In genomic region chr7:17298102-17298839, GRCh38 we compare ENCODE assay signal across 8 cellular contexts. TPM values are rescaled to one million over a fixed set of nuclear protein-coding genes. Genes with fewer than 3 reads are reported as not detected.
DNase-seq lines count a peak whose midpoint lies in the region; ATAC-seq and TF ChIP-seq lines count a peak whose summit lies in the region.

AHR (plus strand) TSS chr7:17298652; CDS start chr7:17299265, 613 bp downstream.

- peak within 1 kb of the TSS; percentile 96 for H3K27ac Mint-ChIP-seq in activated CD4-positive, alpha-beta T cell treated with anti-CD3 and anti-CD28 coated beads for 36 hours

- peaks cover 7% of the 10 kb centered on the region for H3K36me3 Mint-ChIP-seq in activated CD4-positive, alpha-beta T cell treated with anti-CD3 and anti-CD28 coated beads for 36 hours (ENCODE audit: low read depth)

- H3K27me3 Mint-ChIP-seq in activated CD4-positive, alpha-beta T cell treated with anti-CD3 and anti-CD28 coated beads for 36 hours, result no peaks in the 10 kb centered on the region

- TF ChIP-seq CTCF in A673 (conservative IDR thresholded peaks at IDR 0.05; ENCODE audit: low read depth, low read length), result no peak

- peaks cover 18% of the 10 kb centered on the region for H3K4me1 Mint-ChIP-seq in activated CD4-positive, alpha-beta T cell treated with anti-CD3 and anti-CD28 coated beads for 36 hours

- DNase-seq in A673 (ENCODE audit: low spot score), result peak; percentile 95
- DNase-seq in NCI-H446 (lab: John Stamatoyannopoulos, UW), result peak; percentile 64 to 76
- peak; percentile 94 for DNase-seq in activated CD4-positive, alpha-beta T cell treated with anti-CD3 and anti-CD28 coated beads for 36 hours
- DNase-seq in left colon, result peak; percentile 95 to 99
- peak; percentile 92 for DNase-seq in stimulated activated CD4-positive, alpha-beta T cell treated with anti-CD3 and anti-CD28 coated beads, Interleukin-1b, Interleukin-23, amount 100 ng/mL, for 48 hours

- intact Hi-C loops in A673 (cut with micrococcal nuclease; ENCODE audit: unreplicated experiment) (loop anchor here (2.0 kb wide), 2 partner anchors 255 to 315 kb away; no protein-coding TSS in a partner anchor), left colon (cut with DNase I, micrococcal nuclease) (no loop called here)
- intact Hi-C loops in activated CD4-positive, alpha-beta T cell treated with anti-CD3 and anti-CD28 coated beads for 36 hours (cut with DNase I, micrococcal nuclease), result loop anchor here (1.0 to 5.0 kb wide), 9 partner anchors 24 to 652 kb away; partner anchors contain the start of genes BZW2 (in 2 of the 2) and ANKMY2 (in 1 of the 2)

- peak; percentile 29 for ATAC-seq in GM18858 (IDR thresholded peaks at IDR 0.05; ENCODE audit: unreplicated experiment)
- ATAC-seq in HG03095 (IDR thresholded peaks at IDR 0.05; ENCODE audit: unreplicated experiment), result peak; percentile 49
- ATAC-seq in activated CD4-positive, alpha-beta T cell treated with anti-CD3 and anti-CD28 coated beads for 36 hours, result peak; percentile 85
- peak; percentile 92 for ATAC-seq in left colon

- H3K36me3 ChIP-seq in A673 (ENCODE audit: insufficient read depth, low read length, poor library complexity, severe bottlenecking), result no peaks in the 10 kb centered on the region

- peak within 1 kb of the TSS; percentile 76 for H3K4me3 ChIP-seq in A673 (ENCODE audit: low read depth, low read length, poor library complexity, severe bottlenecking)

- CTCF ChIA-PET in A673 (lab: Charles Lee), result interaction anchor here (0.6 to 0.7 kb wide), 3 partner anchors 372 to 1368 kb away, joined by 4 to 8 read pairs (median 4); no protein-coding TSS in a partner anchor
- CTCF ChIA-PET in activated CD4-positive, alpha-beta T cell treated with anti-CD3 and anti-CD28 coated beads for 36 hours (lab: Charles Lee), result interaction anchor here (0.5 to 1.0 kb wide), 3 partner anchors 125 to 338 kb away, joined by 3 read pairs; no protein-coding TSS in a partner anchor

- peaks cover 17% of the 10 kb centered on the region for H3K4me1 ChIP-seq in A673 (ENCODE audit: insufficient read depth, low read length, poor library complexity, severe bottlenecking)

- peaks cover 8% of the 10 kb centered on the region for H3K9me3 Mint-ChIP-seq in activated CD4-positive, alpha-beta T cell treated with anti-CD3 and anti-CD28 coated beads for 36 hours (ENCODE audit: low read depth)

- POLR2A ChIA-PET in A673 (lab: Charles Lee; ENCODE audit: low non-redundant PET), result interaction anchor here (0.6 kb wide), 1 partner anchor 752 kb away, joined by 4 read pairs; no protein-coding TSS in a partner anchor
- POLR2A ChIA-PET in activated CD4-positive, alpha-beta T cell treated with anti-CD3 and anti-CD28 coated beads for 36 hours (lab: Charles Lee), result interaction anchor here (0.5 to 2.0 kb wide), 3 partner anchors 37 to 164 kb away, joined by 4 to 8 read pairs (median 4); no protein-coding TSS in a partner anchor

- H3K4me3 Mint-ChIP-seq in activated CD4-positive, alpha-beta T cell treated with anti-CD3 and anti-CD28 coated beads for 36 hours, result peak within 1 kb of the TSS; percentile 87

- H3K27me3 ChIP-seq in A673 (replicated peaks; ENCODE audit: insufficient read depth, low read depth, low read length, poor library complexity), result peaks cover 24% of the 10 kb centered on the region

- H3K27ac ChIP-seq in A673 (ENCODE audit: low read depth, low read length, poor library complexity, severe bottlenecking), result no peak within 1 kb of the TSS
- H3K27ac ChIP-seq in cingulate gyrus (ENCODE audit: low read depth, low read length), result peak within 1 kb of the TSS; percentile 91

- H3K9me3 ChIP-seq in A673 (ENCODE audit: low read depth, low read length, poor library complexity, severe bottlenecking), result no peaks in the 10 kb centered on the region

- TSS peak; percentile 76 for BruUV-seq in A673 (replicated peaks; lab: Mats Ljungman, UMichigan)

RNA-seq across cellular contexts. Expression of gene AHR, which starts in this region (rescaled TPM):
- total RNA-seq in A673 (2021) (11.8 and 13.5 TPM in 2 replicates), left colon (10 to 100 TPM; 33.0 to 38.4 TPM)
- total RNA-seq in activated CD4-positive, alpha-beta T cell treated with anti-CD3 and anti-CD28 coated beads for 36 hours, result 10 to 100 TPM; 36.7 to 42.3 TPM

Comparison
In these comparisons a context has a peak if more than half of its experiments do, and no peak if none do; other contexts are left out.
1. ATAC-seq: peak in every context shown above with its lines; median percentile 92 in left colon; 85 in activated CD4-positive, alpha-beta T cell treated with anti-CD3 and anti-CD28 coated beads for 36 hours; 49 in HG03095; 29 in GM18858.
2. intact Hi-C loops: an anchor here in A673 (2.0 kb wide) and activated CD4-positive, alpha-beta T cell treated with anti-CD3 and anti-CD28 coated beads for 36 hours (1.0 to 5.0 kb wide); none called in left colon.